In the genomic region with DNA sequence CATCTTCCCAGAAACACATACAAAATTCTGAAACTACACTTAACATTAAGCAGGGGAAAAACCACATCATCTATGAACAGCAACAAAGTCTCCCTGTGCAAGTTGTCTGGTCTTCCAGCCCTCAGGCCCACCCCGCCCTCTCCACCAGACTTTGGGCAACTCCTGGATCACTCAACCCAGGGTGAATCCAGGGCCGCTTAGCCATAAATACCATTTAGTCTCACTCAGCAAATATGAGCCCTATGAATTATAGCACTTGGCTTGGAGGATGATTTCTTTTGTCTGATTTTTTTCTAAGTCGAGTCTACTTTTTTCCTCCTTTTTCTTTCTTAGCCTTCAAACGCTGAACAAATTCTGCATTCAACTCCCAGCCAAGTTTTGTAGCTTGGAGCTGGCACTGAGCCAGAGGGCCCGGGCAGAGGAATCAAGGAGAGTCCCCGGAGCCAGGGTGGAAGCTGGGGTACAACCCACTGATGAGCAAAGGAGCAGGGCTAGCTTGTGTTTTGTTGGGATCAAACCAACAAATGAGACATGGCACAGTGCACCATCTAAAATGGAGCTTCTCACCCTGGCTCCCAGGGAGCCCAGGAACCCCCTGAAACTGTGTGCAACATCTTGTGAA, we compare ENCODE assay signal across 15 cellular contexts. TPM values are rescaled to one million over a fixed set of nuclear protein-coding genes. Genes with fewer than 3 reads are reported as not detected.
DNase-seq lines count a peak whose midpoint lies in the region; TF ChIP-seq lines count a peak whose summit lies in the region.
"Had no signal": no experiment of that assay in that cellular context is flagged by ENCODE, and none has a peak within 500 bp of the region (broad histone marks: within the 10 kb centered on the region; RNA-seq: fewer than 3 reads in every experiment).

No MANE protein-coding gene starts in this region.

- H3K36me3 ChIP-seq in BE2C = no peaks in the 10 kb centered on the region
- H3K36me3 ChIP-seq: cardiac muscle cell had no signal

- DNase-seq in GM03348 (ENCODE audit: low spot score) = peak; percentile 92
- DNase-seq in fibroblast of peridontal ligament (ENCODE audit: extremely low read depth) = peak; percentile 43
- DNase-seq in skeletal muscle cell (ENCODE audit: low read depth) = peak; percentile 48
- no peak for DNase-seq in T-helper 9 cell
- no peak for DNase-seq in DMS53 treated with DMSO at 0.1 percent for 48 hours (lab: John Stamatoyannopoulos, UW; ENCODE audit: unreplicated experiment)
- no peak for DNase-seq in BE2C
- no peak for DNase-seq in NCI-H1105 (lab: John Stamatoyannopoulos, UW)
- DNase-seq: activated B cell treated with CpG ODN at 0.5 μM for 24 hours; activated T-cell treated with anti-CD3 and anti-CD28 coated beads, Interleukin-2, amount 50 U/mL, for 48 hours; NCI-H2227 treated with DMSO at 0.1 percent for 48 hours; SHP77 treated with DMSO at 0.1 percent for 48 hours; stimulated activated CD4-positive, alpha-beta T cell treated with anti-CD3 and anti-CD28 coated beads, Interleukin-4, amount 100 ng/mL, for 1 hour; stimulated activated naive CD8-positive, alpha-beta T cell treated with anti-CD3 and anti-CD28 coated beads, Interleukin-15, amount 100 ng/mL, for 72 hours had no signal

- H3K27me3 ChIP-seq in BE2C = no peaks in the 10 kb centered on the region
- H3K27me3 ChIP-seq: cardiac muscle cell had no signal

- TF ChIP-seq CTCF in VCaP (conservative IDR thresholded peaks at IDR 0.05) (no peak), BE2C (IDR thresholded peaks at IDR 0.05; ENCODE audit: low read depth, low read length) (no peak)

- no peaks in the 10 kb centered on the region for H3K9me3 ChIP-seq in BE2C

- no peaks in the 10 kb centered on the region for H3K4me1 ChIP-seq in BE2C

- no peak overlapping the region for H3K4me3 ChIP-seq in skeletal muscle cell (ENCODE audit: low read depth, low read length)
- H3K4me3 ChIP-seq in BE2C (ENCODE audit: low read depth, low read length) = no peak overlapping the region
- H3K4me3 ChIP-seq: cardiac muscle cell had no signal

- peak overlapping the region; percentile 99; the same call in 1 of the 2 replicates for H3K27ac ChIP-seq in VCaP
- H3K27ac ChIP-seq: cardiac muscle cell had no signal

RNA-seq across cellular contexts. Expression of gene SERTAD2, which starts 48.7 kb away (rescaled TPM):
- polyA plus RNA-seq in BE2C (2012; ENCODE audit: insufficient read depth, insufficient read length, low read depth) = 7.0 TPM

Comparison
In these comparisons a context has a peak if more than half of its experiments do, and no peak if none do; other contexts are left out.
1. DNase-seq: peak in GM03348 (single experiment), fibroblast of peridontal ligament (single experiment) and skeletal muscle cell (single experiment); none in T-helper 9 cell (single experiment), DMS53 treated with DMSO at 0.1 percent for 48 hours (single experiment), BE2C (single experiment) and NCI-H1105 (single experiment).